In genomic region chr14:93206793-93207467, GRCh38 we compare ENCODE assay signal across 8 cellular contexts. TPM values are rescaled to one million over a fixed set of nuclear protein-coding genes. Genes with fewer than 3 reads are reported as not detected.
DNase-seq lines count a peak whose midpoint lies in the region; ATAC-seq and TF ChIP-seq lines count a peak whose summit lies in the region.

TSS of gene GON7 (minus strand) at chr14:93207065. CDS start at chr14:93207037, 28 bp downstream.
TSS of gene UBR7 (plus strand) at chr14:93207256. CDS start at chr14:93207292, 36 bp downstream.

- peaks cover 4% of the 10 kb centered on the region for H3K36me3 Mint-ChIP-seq in IgD-negative memory B cell

- H3K27me3 Mint-ChIP-seq in IgD-negative memory B cell = no peaks in the 10 kb centered on the region

- no peaks in the 10 kb centered on the region for H3K9me3 ChIP-seq in mucosa of descending colon

- H3K9me3 Mint-ChIP-seq in IgD-negative memory B cell = no peaks in the 10 kb centered on the region

- peak within 1 kb of the TSS; percentile 96 to 100 (median 98) for H3K4me3 Mint-ChIP-seq in IgD-negative memory B cell

- H3K27ac Mint-ChIP-seq in IgD-negative memory B cell = peak within 1 kb of the TSS; percentile 94 to 98 (median 95)

- H3K4me1 Mint-ChIP-seq in IgD-negative memory B cell = peaks cover 42 to 45% (median 43%) of the 10 kb centered on the region in 3 donors

- peak within 1 kb of the TSS; percentile 91 for H3K4me3 ChIP-seq in epithelial cell of esophagus (ENCODE audit: low read length)
- H3K4me3 ChIP-seq in mucosa of descending colon = peak within 1 kb of the TSS; percentile 85

- ATAC-seq in GM21529 (IDR thresholded peaks at IDR 0.05; ENCODE audit: unreplicated experiment) = peak; percentile 81
- ATAC-seq in mucosa of descending colon = peak; percentile 98

- peaks cover 16% of the 10 kb centered on the region for H3K4me1 ChIP-seq in mucosa of descending colon (ENCODE audit: low read depth)

- no peaks in the 10 kb centered on the region for H3K36me3 ChIP-seq in mucosa of descending colon (ENCODE audit: low read depth)

- peak; percentile 94 for DNase-seq in DMS153 treated with DMSO at 0.1 percent for 48 hours (lab: John Stamatoyannopoulos, UW; ENCODE audit: unreplicated experiment)
- peak; percentile 88 for DNase-seq in OCI-M2 (lab: John Stamatoyannopoulos, UW; ENCODE audit: unreplicated experiment)
- peak; percentile 75 for DNase-seq in activated T-cell treated with anti-CD3 and anti-CD28 coated beads for 4 hours
- peak; percentile 99 for DNase-seq in epithelial cell of esophagus (ENCODE audit: low read depth)
- peak; percentile 96 to 97 (median 96) for DNase-seq in mucosa of descending colon
- peak; percentile 82 for DNase-seq in stimulated activated CD8-positive, alpha-beta memory T cell treated with anti-CD3 and anti-CD28 coated beads, Interleukin-4, amount 100 ng/mL, for 24 hours (ENCODE audit: low read depth)

- intact Hi-C loops in mucosa of descending colon (cut with DNase I, micrococcal nuclease) = no loop called here

- peak; percentile 31 for TF ChIP-seq CTCF in epithelial cell of esophagus (IDR thresholded peaks at IDR 0.05; ENCODE audit: insufficient read depth, low read depth, low read length, missing control alignments)
- TF ChIP-seq CTCF in mucosa of descending colon (IDR thresholded peaks at IDR 0.05) = peak; percentile 19

RNA-seq across cellular contexts. Expression of gene GON7, which starts in this region (rescaled TPM):
- polyA plus RNA-seq in IgD-negative memory B cell = 31.5 TPM
- total RNA-seq in mucosa of descending colon = 10 to 100 TPM; 15.3 to 19.5 (median 18.6) TPM

RNA-seq across cellular contexts. Expression of gene UBR7, which starts in this region (rescaled TPM):
- polyA plus RNA-seq in IgD-negative memory B cell = 39.2 TPM
- total RNA-seq in mucosa of descending colon = 10 to 100 TPM; 22.2 to 23.6 (median 22.4) TPM

Comparison
In these comparisons a context has a peak if more than half of its experiments do, and no peak if none do; other contexts are left out.
1. Peak in every context shown above with its lines: DNase-seq, ATAC-seq and H3K4me3 ChIP-seq.